In genomic region chr15:31263751-31264533, GRCh38 we compare ENCODE assay signal across 8 cellular contexts.
DNase-seq lines count a peak whose midpoint lies in the region; ATAC-seq and TF ChIP-seq lines count a peak whose summit lies in the region.

No MANE protein-coding gene starts in this region.

- peak overlapping the region; percentile 86 for H3K27ac ChIP-seq in RWPE1

- POLR2A ChIA-PET in RWPE1 (lab: Yijun Ruan, JAX; ENCODE audit: low non-redundant PET), result no interaction called here

- intact Hi-C loops in left cardiac atrium (cut with DNase I), result no loop called here

- TF ChIP-seq CTCF in RWPE1 (conservative IDR thresholded peaks at IDR 0.05; ENCODE audit: low read depth), result no peak

- ATAC-seq in HG03159 (IDR thresholded peaks at IDR 0.05; ENCODE audit: unreplicated experiment), result peak; percentile 21
- peak; percentile 63 for ATAC-seq in left cardiac atrium
- ATAC-seq in GM19467 (IDR thresholded peaks at IDR 0.05; ENCODE audit: unreplicated experiment), result no peak
- no peak for ATAC-seq in HG03469 (IDR thresholded peaks at IDR 0.05; ENCODE audit: unreplicated experiment)

- DNase-seq in DMS 273 treated with DMSO at 0.1 percent for 48 hours (lab: John Stamatoyannopoulos, UW) (peak; percentile 45), RWPE1 (ENCODE audit: low spot score) (peak; percentile 38), left cardiac atrium (peak; percentile 45)
- peak; percentile 58 for DNase-seq in activated T-helper 9 cell treated with anti-CD3 and anti-CD28 coated beads, Interleukin-2, amount 50 U/mL, for 16 hours (ENCODE audit: low read depth)
- DNase-seq in stimulated activated CD4-positive, alpha-beta T cell treated with anti-CD3 and anti-CD28 coated beads, Interleukin-12 subunit alpha, Interleukin-12 subunit beta, amount 100 ng/mL, for 4 hours, result peak; percentile 67

- CTCF ChIA-PET in RWPE1 (lab: Yijun Ruan, JAX), result interaction anchor here (0.6 kb wide), 1 partner anchor 49 kb away, joined by 3 read pairs; no protein-coding TSS in a partner anchor

Comparison
In these comparisons a context has a peak if more than half of its experiments do, and no peak if none do; other contexts are left out.
1. ATAC-seq: peak in HG03159 (single experiment) and left cardiac atrium (2 of 2); none in GM19467 (single experiment) and HG03469 (single experiment).
2. Peak in every context shown above with its lines, with median percentiles within 50 percentile points of each other: DNase-seq.